Comparison of ENCODE assay signal across 1 cellular context in genomic region chr14:31228533-31228932, GRCh38.
A peak's percentile ranks its signal among the peaks of the same experiment; 100 is the strongest.
TF ChIP-seq lines count a peak whose summit lies in the region.

No MANE protein-coding gene starts in this region.

TF ChIP-seq in HepG2, 621 proteins besides CTCF, POLR2A, EP300 and RAD21 (continued from another document and continues in another):
- TF ChIP-seq ZNF280D (CRISPR knock-in tag; IDR thresholded peaks at IDR 0.05) = no peak
- TF ChIP-seq TCF7L2 (IDR thresholded peaks at IDR 0.05; ENCODE audit: low read depth, low read length) = no peak
- 0 out of 2 replicates have a peak, but pooled peaks have one; percentile 6 for TF ChIP-seq RCOR2 (CRISPR knock-in tag; IDR thresholded peaks at IDR 0.05)
- no peak for TF ChIP-seq KAT8 (CRISPR knock-in tag; IDR thresholded peaks at IDR 0.05)
- no peak for TF ChIP-seq HOMEZ (CRISPR knock-in tag; IDR thresholded peaks at IDR 0.05; ENCODE audit: low read depth)
- TF ChIP-seq ZNF710 (CRISPR knock-in tag; IDR thresholded peaks at IDR 0.05; ENCODE audit: borderline replicate concordance) = no peak
- no peak for TF ChIP-seq SALL1 (CRISPR knock-in tag; IDR thresholded peaks at IDR 0.05)
- no peak for TF ChIP-seq SIX1 (CRISPR knock-in tag; IDR thresholded peaks at IDR 0.05; ENCODE audit: borderline replicate concordance)
- 0 out of 2 replicates have a peak, but pooled peaks have one; percentile 13 for TF ChIP-seq ZFP36L1 (CRISPR knock-in tag; IDR thresholded peaks at IDR 0.05)
- no peak for TF ChIP-seq ELF1 (CRISPR knock-in tag; IDR thresholded peaks at IDR 0.05)
- no peak for TF ChIP-seq ZNF549 (CRISPR knock-in tag; IDR thresholded peaks at IDR 0.05)
- no peak for TF ChIP-seq ATF3 (CRISPR knock-in tag; IDR thresholded peaks at IDR 0.05)
- no peak for TF ChIP-seq ZNF691 (CRISPR knock-in tag; IDR thresholded peaks at IDR 0.05; ENCODE audit: borderline replicate concordance, low read depth)
- TF ChIP-seq ZSCAN5A (CRISPR knock-in tag; IDR thresholded peaks at IDR 0.05; ENCODE audit: borderline replicate concordance) = no peak
- no peak for TF ChIP-seq SKIL (CRISPR knock-in tag; IDR thresholded peaks at IDR 0.05; ENCODE audit: borderline replicate concordance)
- TF ChIP-seq GPN1 (CRISPR knock-in tag; IDR thresholded peaks at IDR 0.05; ENCODE audit: borderline replicate concordance) = no peak
- TF ChIP-seq MAFK (conservative IDR thresholded peaks at IDR 0.05 in 1 of 2, IDR thresholded peaks at IDR 0.05 in 1 of 2; ENCODE audit: low read length in 2 of 2) = no peak
- TF ChIP-seq NR1H2 (CRISPR knock-in tag; IDR thresholded peaks at IDR 0.05; ENCODE audit: borderline replicate concordance, low read depth) = no peak
- TF ChIP-seq SNAPC5 (CRISPR knock-in tag; IDR thresholded peaks at IDR 0.05; ENCODE audit: borderline replicate concordance) = no peak
- no peak for TF ChIP-seq IRF9 (CRISPR knock-in tag; IDR thresholded peaks at IDR 0.05; ENCODE audit: borderline replicate concordance)
- no peak for TF ChIP-seq ZBTB39 (CRISPR knock-in tag; IDR thresholded peaks at IDR 0.05)
- TF ChIP-seq ZNF850 (CRISPR knock-in tag; conservative IDR thresholded peaks at IDR 0.05) = no peak
- TF ChIP-seq SNRNP70 (IDR thresholded peaks at IDR 0.05; ENCODE audit: low read depth, low read length) = no peak
- TF ChIP-seq MLXIP (CRISPR knock-in tag; IDR thresholded peaks at IDR 0.05; ENCODE audit: borderline replicate concordance) = no peak
- no peak for TF ChIP-seq NFIC (IDR thresholded peaks at IDR 0.05; ENCODE audit: low read length)
- no peak for TF ChIP-seq WIZ (CRISPR knock-in tag; IDR thresholded peaks at IDR 0.05)
- no peak for TF ChIP-seq IKZF1 (IDR thresholded peaks at IDR 0.05)
- TF ChIP-seq DZIP1 (CRISPR knock-in tag; IDR thresholded peaks at IDR 0.05) = no peak
- no peak for TF ChIP-seq ZNF101 (CRISPR knock-in tag; IDR thresholded peaks at IDR 0.05; ENCODE audit: borderline replicate concordance, low read depth)
- TF ChIP-seq ZBTB34 (CRISPR knock-in tag; IDR thresholded peaks at IDR 0.05) = no peak
- no peak for TF ChIP-seq SPEN (CRISPR knock-in tag; IDR thresholded peaks at IDR 0.05; ENCODE audit: low read depth)
- 0 out of 2 replicates have a peak, but pooled peaks have one; percentile 10 for TF ChIP-seq ZNF652 (CRISPR knock-in tag; IDR thresholded peaks at IDR 0.05; ENCODE audit: borderline replicate concordance, low read depth)
- no peak for TF ChIP-seq NAIF1 (CRISPR knock-in tag; IDR thresholded peaks at IDR 0.05; ENCODE audit: borderline replicate concordance)
